ENCODE assay signal across 9 cellular contexts in the genomic region with DNA sequence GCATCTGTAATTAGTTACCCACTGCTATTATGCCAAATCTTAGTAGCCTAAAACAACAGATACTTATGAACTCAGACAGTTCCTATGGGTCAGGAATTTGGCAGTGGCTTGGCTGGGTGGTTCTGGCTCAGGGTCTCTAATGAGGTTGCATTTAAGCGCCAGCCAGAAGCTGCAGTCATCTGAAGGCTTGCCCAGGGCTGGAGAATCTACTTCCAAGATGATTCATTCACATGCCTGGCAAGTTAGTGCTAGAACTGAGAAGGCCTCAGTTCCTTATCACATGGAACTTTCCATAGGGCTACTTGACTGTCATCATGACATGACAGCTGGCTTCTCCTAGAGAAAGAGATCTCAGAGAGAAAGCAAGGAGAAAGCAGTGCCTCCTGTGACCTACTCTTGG.
DNase-seq lines count a peak whose midpoint lies in the region; ATAC-seq and TF ChIP-seq lines count a peak whose summit lies in the region.
"Had no signal": no experiment of that assay in that cellular context is flagged by ENCODE, and none has a peak within 500 bp of the region (broad histone marks: within the 10 kb centered on the region; RNA-seq: fewer than 3 reads in every experiment).

No MANE protein-coding gene starts in this region.

- intact Hi-C loops in left cardiac atrium (cut with DNase I): no loop called here
- intact Hi-C loops in activated T-helper 2 cell treated with anti-CD3 and anti-CD28 coated beads, Interferon-gamma antibody, Interleukin-2, Interleukin-4, amounts not matched to agents 10 μg/mL and 5 μg/mL and 100 μg/mL, durations not matched to agents 14 hours and 24 hours and 36 hours (cut with micrococcal nuclease): no loop called here

- peak; percentile 68 to 97 for ATAC-seq in left cardiac atrium
- peak; percentile 49 to 58 for ATAC-seq in stimulated activated naive B cell treated with anti-CD40 and anti-IgM and Interleukin-4, amounts not matched to agents 10 μg/mL and 1 μg/mL and 100 μg/mL, for 72 hours (replicated peaks)
- no peak for ATAC-seq in HG02938 (IDR thresholded peaks at IDR 0.05; ENCODE audit: unreplicated experiment)
- no peak for ATAC-seq in HG02970 (IDR thresholded peaks at IDR 0.05; ENCODE audit: low FRiP score, unreplicated experiment)

- peak overlapping the region; percentile 11; the same call in 1 of the 2 replicates for H3K4me3 Mint-ChIP-seq in HFFc6
- no peak overlapping the region for H3K4me3 Mint-ChIP-seq in stimulated activated naive B cell treated with anti-CD40 and anti-IgM and Interleukin-4, amounts not matched to agents 10 μg/mL and 1 μg/mL and 100 μg/mL, for 72 hours
- no peak overlapping the region for H3K4me3 Mint-ChIP-seq in activated T-helper 2 cell treated with anti-CD3 and anti-CD28 coated beads, Interferon-gamma antibody, Interleukin-2, Interleukin-4, amounts not matched to agents 10 μg/mL and 5 μg/mL and 100 μg/mL, durations not matched to agents 14 hours and 24 hours and 36 hours (ENCODE audit: low read depth)

- H3K36me3 Mint-ChIP-seq in HFFc6 (ENCODE audit: low read depth): no peaks in the 10 kb centered on the region; the same call in 1 of the 2 replicates
- H3K36me3 Mint-ChIP-seq in stimulated activated naive B cell treated with anti-CD40 and anti-IgM and Interleukin-4, amounts not matched to agents 10 μg/mL and 1 μg/mL and 100 μg/mL, for 72 hours: peaks cover 4 to 5% of the 10 kb centered on the region in 2 donors
- no peaks in the 10 kb centered on the region for H3K36me3 Mint-ChIP-seq in activated T-helper 2 cell treated with anti-CD3 and anti-CD28 coated beads, Interferon-gamma antibody, Interleukin-2, Interleukin-4, amounts not matched to agents 10 μg/mL and 5 μg/mL and 100 μg/mL, durations not matched to agents 14 hours and 24 hours and 36 hours (ENCODE audit: low read depth)

- H3K9ac ChIP-seq in adipocyte (ENCODE audit: low read length): no peak overlapping the region

- H3K36me3 ChIP-seq in adipocyte (ENCODE audit: control insufficient read depth, insufficient read depth, low read length, severe bottlenecking): no peaks in the 10 kb centered on the region

- H3K4me1 Mint-ChIP-seq in HFFc6 (ENCODE audit: low read depth): peaks cover 37% of the 10 kb centered on the region
- peaks cover 6 to 15% of the 10 kb centered on the region in 2 donors for H3K4me1 Mint-ChIP-seq in stimulated activated naive B cell treated with anti-CD40 and anti-IgM and Interleukin-4, amounts not matched to agents 10 μg/mL and 1 μg/mL and 100 μg/mL, for 72 hours
- peaks cover 14% of the 10 kb centered on the region for H3K4me1 Mint-ChIP-seq in activated T-helper 2 cell treated with anti-CD3 and anti-CD28 coated beads, Interferon-gamma antibody, Interleukin-2, Interleukin-4, amounts not matched to agents 10 μg/mL and 5 μg/mL and 100 μg/mL, durations not matched to agents 14 hours and 24 hours and 36 hours (ENCODE audit: low read depth)

- peaks cover 13% of the 10 kb centered on the region for H3K4me1 ChIP-seq in adipocyte (ENCODE audit: control insufficient read depth, insufficient read depth, low read length)

- no peaks in the 10 kb centered on the region for H3K9me3 ChIP-seq in adipocyte (ENCODE audit: control insufficient read depth, low read length)

- H3K27ac Mint-ChIP-seq in HFFc6: peak overlapping the region; percentile 82
- H3K27ac Mint-ChIP-seq in stimulated activated naive B cell treated with anti-CD40 and anti-IgM and Interleukin-4, amounts not matched to agents 10 μg/mL and 1 μg/mL and 100 μg/mL, for 72 hours: no peak overlapping the region
- no peak overlapping the region for H3K27ac Mint-ChIP-seq in activated T-helper 2 cell treated with anti-CD3 and anti-CD28 coated beads, Interferon-gamma antibody, Interleukin-2, Interleukin-4, amounts not matched to agents 10 μg/mL and 5 μg/mL and 100 μg/mL, durations not matched to agents 14 hours and 24 hours and 36 hours

- no peaks in the 10 kb centered on the region for H3K27me3 Mint-ChIP-seq in HFFc6 (ENCODE audit: insufficient read depth)
- no peaks in the 10 kb centered on the region for H3K27me3 Mint-ChIP-seq in stimulated activated naive B cell treated with anti-CD40 and anti-IgM and Interleukin-4, amounts not matched to agents 10 μg/mL and 1 μg/mL and 100 μg/mL, for 72 hours
- peaks cover 10% of the 10 kb centered on the region for H3K27me3 Mint-ChIP-seq in activated T-helper 2 cell treated with anti-CD3 and anti-CD28 coated beads, Interferon-gamma antibody, Interleukin-2, Interleukin-4, amounts not matched to agents 10 μg/mL and 5 μg/mL and 100 μg/mL, durations not matched to agents 14 hours and 24 hours and 36 hours (ENCODE audit: low read depth)

- H3K9me3 Mint-ChIP-seq in HFFc6: no peaks in the 10 kb centered on the region
- peaks cover 0 to 4% of the 10 kb centered on the region in 2 donors for H3K9me3 Mint-ChIP-seq in stimulated activated naive B cell treated with anti-CD40 and anti-IgM and Interleukin-4, amounts not matched to agents 10 μg/mL and 1 μg/mL and 100 μg/mL, for 72 hours
- H3K9me3 Mint-ChIP-seq in activated T-helper 2 cell treated with anti-CD3 and anti-CD28 coated beads, Interferon-gamma antibody, Interleukin-2, Interleukin-4, amounts not matched to agents 10 μg/mL and 5 μg/mL and 100 μg/mL, durations not matched to agents 14 hours and 24 hours and 36 hours: no peaks in the 10 kb centered on the region

- H3K4me3 ChIP-seq in adipocyte (ENCODE audit: low read length): peak overlapping the region; percentile 33

- H3K27me3 ChIP-seq in adipocyte (replicated peaks; ENCODE audit: control insufficient read depth, insufficient read depth, low read length): no peaks in the 10 kb centered on the region

- DNase-seq in HFFc6: peak; percentile 92
- DNase-seq in adipocyte (ENCODE audit: low read depth): peak; percentile 75
- peak; percentile 75 for DNase-seq in left cardiac atrium
- DNase-seq in stimulated activated naive B cell treated with anti-CD40 and anti-IgM and Interleukin-4, amounts not matched to agents 10 μg/mL and 1 μg/mL and 100 μg/mL, for 72 hours: no peak
- no peak for DNase-seq in activated T-helper 2 cell treated with anti-CD3 and anti-CD28 coated beads, Interferon-gamma antibody, Interleukin-2, Interleukin-4, amounts not matched to agents 10 μg/mL and 5 μg/mL and 100 μg/mL, durations not matched to agents 14 hours and 24 hours and 36 hours (ENCODE audit: low spot score)
- DNase-seq in SHP77 treated with DMSO at 0.1 percent for 48 hours (lab: John Stamatoyannopoulos, UW): no peak
- DNase-seq: activated CD4-positive, alpha-beta T cell treated with anti-CD3 and anti-CD28 coated beads for 4 hours had no signal

- no peak for TF ChIP-seq CTCF in HFFc6 (IDR thresholded peaks at IDR 0.05)

Comparison
In these comparisons a context has a peak if more than half of its experiments do, and no peak if none do; other contexts are left out.
1. DNase-seq: peak in HFFc6 (single experiment), adipocyte (single experiment) and left cardiac atrium (single experiment); none in stimulated activated naive B cell treated with anti-CD40 and anti-IgM and Interleukin-4, amounts not matched to agents 10 μg/mL and 1 μg/mL and 100 μg/mL, for 72 hours (single experiment), activated T-helper 2 cell treated with anti-CD3 and anti-CD28 coated beads, Interferon-gamma antibody, Interleukin-2, Interleukin-4, amounts not matched to agents 10 μg/mL and 5 μg/mL and 100 μg/mL, durations not matched to agents 14 hours and 24 hours and 36 hours (single experiment) and SHP77 treated with DMSO at 0.1 percent for 48 hours (single experiment).
2. ATAC-seq: peak in left cardiac atrium (2 of 2) and stimulated activated naive B cell treated with anti-CD40 and anti-IgM and Interleukin-4, amounts not matched to agents 10 μg/mL and 1 μg/mL and 100 μg/mL, for 72 hours (2 of 2); none in HG02938 (single experiment) and HG02970 (single experiment).